Comparison of ENCODE assay signal across 8 cellular contexts in the genomic region with DNA sequence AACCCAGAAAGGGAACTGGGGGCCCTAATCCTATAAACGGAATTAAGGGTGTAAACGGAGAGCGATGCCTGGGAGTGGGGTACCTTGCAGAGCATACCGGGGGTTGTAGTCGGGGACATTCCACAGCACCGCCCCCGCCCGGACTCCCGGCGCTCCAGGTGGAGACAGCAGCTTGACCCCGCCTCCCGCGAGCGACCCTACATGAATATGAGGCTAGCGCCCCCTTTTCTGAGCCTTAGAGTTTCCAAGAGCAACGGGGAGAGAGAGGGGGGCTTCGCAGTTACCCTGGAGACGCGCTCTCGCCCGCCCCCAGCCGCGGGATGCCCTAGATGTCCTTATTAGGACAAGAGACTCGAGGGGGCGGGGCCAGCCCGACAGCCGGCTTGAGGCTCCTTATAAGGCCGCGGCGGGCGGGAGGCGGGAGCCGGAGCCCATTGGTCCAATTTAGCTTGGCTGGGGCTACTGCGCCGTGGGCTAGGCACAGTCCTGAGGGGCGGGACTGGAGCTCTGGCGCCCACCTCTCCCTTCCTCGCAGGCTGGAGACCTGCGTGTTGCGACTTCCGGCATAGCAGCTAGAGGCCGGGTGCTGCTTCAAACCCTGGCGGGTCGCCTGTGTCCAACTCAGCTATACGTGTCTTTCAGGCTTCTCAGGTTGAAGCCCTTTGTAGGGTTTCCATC. TPM values are rescaled to one million over a fixed set of nuclear protein-coding genes. Genes with fewer than 3 reads are reported as not detected.
DNase-seq lines count a peak whose midpoint lies in the region; ATAC-seq, FAIRE-seq and TF ChIP-seq lines count a peak whose summit lies in the region.

No MANE protein-coding gene starts in this region.

- H3K14ac ChIP-seq in trophoblast cell (ENCODE audit: low read length): peak overlapping the region; percentile 94

- TF ChIP-seq POLR2A in GM12891 (IDR thresholded peaks at IDR 0.05; ENCODE audit: low read depth, low read length): peak; percentile 98
- peak; percentile 90 for TF ChIP-seq POLR2A in transverse colon (IDR thresholded peaks at IDR 0.05)

- peaks cover 2% of the 10 kb centered on the region for H3K9me3 ChIP-seq in trophoblast cell (ENCODE audit: insufficient read depth, low read depth, low read length)
- no peaks in the 10 kb centered on the region for H3K9me3 ChIP-seq in transverse colon

- WGBS in adipose tissue, 3 donors: 0 to 1% (median 0%) methylated on average over 45 of the region's 45 CpGs
- no CpG with 5 or more reads among the region's 45 CpGs for WGBS in trophoblast cell (ENCODE audit: extremely low coverage, insufficient coverage, insufficient read length)
- 1% methylated on average over 35 of the region's 45 CpGs; no CpG with 5 or more reads in 1 of the 2 donors for WGBS in transverse colon (ENCODE audit: low coverage in 1 of 2), 2 donors

- in situ Hi-C loops in transverse colon (cut with MboI; ENCODE audit: low pct_ligation_motif_present in 1 of 4, low pct_unique_long_range_greater_than_20kb in 1 of 4, low sequenced_read_pairs in 3 of 4): no loop called here

- TF ChIP-seq CTCF in transverse colon (IDR thresholded peaks at IDR 0.05): peak in 3 of 5 experiments; percentile 9 to 35 (median 25)

- H2AK5ac ChIP-seq in trophoblast cell (ENCODE audit: low read length): peak overlapping the region; percentile 88

- peaks cover 35% of the 10 kb centered on the region for H3K79me2 ChIP-seq in trophoblast cell (ENCODE audit: control insufficient read depth, insufficient read depth, low read length, poor library complexity)

- H3K36me3 ChIP-seq in trophoblast cell (ENCODE audit: control insufficient read depth in 1 of 2, insufficient read depth in 2 of 2, low read length in 2 of 2) (peaks cover 52 to 53% of the 10 kb centered on the region in 2 experiments), transverse colon (peaks cover 2 to 30% (median 18%) of the 10 kb centered on the region in 4 donors)

- peak overlapping the region; percentile 83 for H3K18ac ChIP-seq in trophoblast cell (ENCODE audit: low read length)

- no peak overlapping the region for H3K4ac ChIP-seq in trophoblast cell (ENCODE audit: low read depth, low read length)

- peak overlapping the region; percentile 80 for H3K27ac ChIP-seq in adipose tissue (ENCODE audit: low read depth, low read length)
- peak overlapping the region; percentile 95 for H3K27ac ChIP-seq in trophoblast cell (ENCODE audit: low read depth, low read length)
- H3K27ac ChIP-seq in transverse colon: peak overlapping the region; percentile 97 to 100 (median 100)

- H4K12ac ChIP-seq in trophoblast cell (ENCODE audit: low read depth, low read length): peak overlapping the region; percentile 88

- peak overlapping the region; percentile 70 for H2AFZ ChIP-seq in trophoblast cell (ENCODE audit: insufficient read depth, low read length, poor library complexity)

- peak; percentile 38 for ATAC-seq in HG02840 (IDR thresholded peaks at IDR 0.05; ENCODE audit: low FRiP score, unreplicated experiment)

- H2BK12ac ChIP-seq in trophoblast cell (ENCODE audit: low read length): peak overlapping the region; percentile 29

- peak overlapping the region; percentile 97 for H4K91ac ChIP-seq in trophoblast cell (ENCODE audit: low read depth, low read length)

- FAIRE-seq in GM12891 (lab: Jason Lieb, UNC): peak; percentile 92

- H2BK5ac ChIP-seq in trophoblast cell (ENCODE audit: low read depth, low read length, poor library complexity): peak overlapping the region; percentile 90

- H3K4me3 ChIP-seq in trophoblast cell (ENCODE audit: low read depth, low read length) (peak overlapping the region; percentile 93), transverse colon (peak overlapping the region; percentile 65 to 97 (median 88))

- H3K4me2 ChIP-seq in trophoblast cell (ENCODE audit: low read length): peak overlapping the region; percentile 87

- intact Hi-C loops in cardiac septum (cut with DNase I): loop anchor here (1.0 to 5.0 kb wide), 2 partner anchors 60 to 143 kb away; partner anchors contain the start of genes BANF1, C11orf68, DRAP1 and EIF1AD
- intact Hi-C loops in transverse colon (cut with DNase I; ENCODE audit: low total_unique reads): loop anchor here (2.0 kb wide), 1 partner anchor 14 kb away; the partner anchor contains the start of gene EFEMP2

- DNase-seq in GM12891 (ENCODE audit: insufficient read length, low spot score): peak; percentile 92
- DNase-seq in NCI-H1436 (lab: John Stamatoyannopoulos, UW): peak; percentile 96
- DNase-seq in SW480 (ENCODE audit: low spot score): peak; percentile 98
- peak; percentile 99 for DNase-seq in cardiac septum (ENCODE audit: low spot score)
- DNase-seq in trophoblast cell: peak; percentile 98 to 99
- peak; percentile 99 for DNase-seq in transverse colon

- H4K8ac ChIP-seq in trophoblast cell (ENCODE audit: low read depth, low read length): peak overlapping the region; percentile 95

- peaks cover 30% of the 10 kb centered on the region for H3K79me1 ChIP-seq in trophoblast cell (ENCODE audit: low read length)

- H3K4me1 ChIP-seq in trophoblast cell (ENCODE audit: control insufficient read depth in 1 of 2, insufficient read depth in 2 of 2, low read length in 2 of 2): peaks cover 17 to 18% of the 10 kb centered on the region in 2 experiments
- H3K4me1 ChIP-seq in transverse colon: peaks cover 32 to 58% (median 48%) of the 10 kb centered on the region in 4 donors

- H3K9ac ChIP-seq in trophoblast cell (ENCODE audit: low read length): peak overlapping the region; percentile 89

- no peak for TF ChIP-seq EP300 in transverse colon (IDR thresholded peaks at IDR 0.05; ENCODE audit: low read depth)

- H3K27me3 ChIP-seq in trophoblast cell (ENCODE audit: insufficient read depth, low read length): no peaks in the 10 kb centered on the region
- H3K27me3 ChIP-seq in transverse colon: no peaks in the 10 kb centered on the region

- no peak overlapping the region for H3K23ac ChIP-seq in trophoblast cell (ENCODE audit: low read length)

- H2BK120ac ChIP-seq in trophoblast cell (ENCODE audit: insufficient read depth, low read length, poor library complexity): peak overlapping the region; percentile 91

TF ChIP-seq in GM12891, 5 proteins besides CTCF, POLR2A, EP300 and RAD21:
- TF ChIP-seq TAF1 (IDR thresholded peaks at IDR 0.05; ENCODE audit: low read depth, low read length): peak; percentile 97
- peak; percentile 41; the same call in 1 of the 2 replicates for TF ChIP-seq SPI1 (IDR thresholded peaks at IDR 0.05; ENCODE audit: low read depth, low read length)
- TF ChIP-seq PAX5 (IDR thresholded peaks at IDR 0.05; ENCODE audit: insufficient read depth, low read length, severe bottlenecking): no peak
- peak; percentile 98 for TF ChIP-seq POLR2AphosphoS5 (IDR thresholded peaks at IDR 0.05; ENCODE audit: low read depth, low read length)
- TF ChIP-seq POU2F2 (IDR thresholded peaks at IDR 0.05; ENCODE audit: low read depth, low read length): peak; percentile 74; the same call in 1 of the 2 replicates

RNA-seq across cellular contexts. Expression of gene MUS81, which starts 1.0 kb away (rescaled TPM):
- polyA plus RNA-seq in GM12891 (2012; ENCODE audit: low read depth, missing spikeins): 49.9 TPM
- 10 to 100 TPM; 29.7 to 60.6 (median 40.3) TPM for polyA plus RNA-seq in adipose tissue
- total RNA-seq in cardiac septum (37.6 TPM), transverse colon (100 to 1,000 TPM in 1 of 4 donors, 10 to 100 TPM in 3; 58.3 to 191 (median 81.2) TPM)
- 47.4 and 48.0 TPM in 2 replicates for polyA plus RNA-seq in trophoblast cell (2013)

RNA-seq across cellular contexts. Expression of gene CFL1, which starts 1.3 kb away (rescaled TPM):
- polyA plus RNA-seq in GM12891 (2012; ENCODE audit: low read depth, missing spikeins): 899 TPM
- polyA plus RNA-seq in adipose tissue: 100 to 1,000 TPM; 206 to 826 (median 597) TPM
- total RNA-seq in cardiac septum (434 TPM), transverse colon (1,000 to 10,000 TPM; 1,308 to 1,852 (median 1,703) TPM)
- polyA plus RNA-seq in trophoblast cell (2013): 1,240 and 1,283 TPM in 2 replicates

RNA-seq across cellular contexts. Expression of gene EFEMP2, which starts 13.3 kb away (rescaled TPM):
- polyA plus RNA-seq in GM12891 (2012; ENCODE audit: low read depth, missing spikeins): 4.7 TPM
- 100 to 1,000 TPM in 1 of 3 donors, 10 to 100 TPM in 2; 16.6 to 103 (median 62.4) TPM for polyA plus RNA-seq in adipose tissue
- total RNA-seq in cardiac septum (118 TPM), transverse colon (10 to 100 TPM; 15.2 to 34.4 (median 25.1) TPM)
- polyA plus RNA-seq in trophoblast cell (2013): 122 and 127 TPM in 2 replicates

RNA-seq across cellular contexts. Expression of gene CTSW, which starts 20.4 kb away (rescaled TPM):
- polyA plus RNA-seq in GM12891 (2012; ENCODE audit: low read depth, missing spikeins): 3.3 TPM
- 1 to 10 TPM in 2 of 3 donors, under 1 TPM in 1; 0.26 to 2.7 (median 2.6) TPM for polyA plus RNA-seq in adipose tissue
- total RNA-seq in cardiac septum (0.83 TPM), transverse colon (1 to 10 TPM in 2 of 4 donors, not detected in 2; 1.1 to 1.8 TPM)
- polyA plus RNA-seq in trophoblast cell (2013): 0.05 TPM in 1 of 2 replicates, not detected in the other

RNA-seq across cellular contexts. Expression of gene SNX32, which starts 25.5 kb away (rescaled TPM):
- polyA plus RNA-seq in GM12891 (2012; ENCODE audit: low read depth, missing spikeins): 1.4 TPM
- under 1 TPM in 2 of 3 donors, not detected in 1; 0.34 to 0.41 TPM for polyA plus RNA-seq in adipose tissue
- total RNA-seq in cardiac septum: 0.54 TPM
- 0.22 and 0.27 TPM in 2 replicates for polyA plus RNA-seq in trophoblast cell (2013)
- 10 to 100 TPM in 1 of 4 donors, 1 to 10 TPM in 1, under 1 TPM in 1, not detected in 1; 0.60 to 10.0 (median 1.6) TPM for total RNA-seq in transverse colon

Comparison
In these comparisons a context has a peak if more than half of its experiments do, and no peak if none do; other contexts are left out.
1. Peak in every context shown above with its lines: DNase-seq, ATAC-seq, H3K4me3 ChIP-seq and H3K27ac ChIP-seq.